ENCODE assay signal across 1 cellular context in genomic region chr3:62145086-62145757, GRCh38.
A peak's percentile ranks its signal among the peaks of the same experiment; 100 is the strongest.
TF ChIP-seq lines count a peak whose summit lies in the region.

No MANE protein-coding gene starts in this region.

TF ChIP-seq in HEK293, 187 proteins besides CTCF, POLR2A, EP300 and RAD21 (continued from another document):
- TF ChIP-seq, protein P1, sequence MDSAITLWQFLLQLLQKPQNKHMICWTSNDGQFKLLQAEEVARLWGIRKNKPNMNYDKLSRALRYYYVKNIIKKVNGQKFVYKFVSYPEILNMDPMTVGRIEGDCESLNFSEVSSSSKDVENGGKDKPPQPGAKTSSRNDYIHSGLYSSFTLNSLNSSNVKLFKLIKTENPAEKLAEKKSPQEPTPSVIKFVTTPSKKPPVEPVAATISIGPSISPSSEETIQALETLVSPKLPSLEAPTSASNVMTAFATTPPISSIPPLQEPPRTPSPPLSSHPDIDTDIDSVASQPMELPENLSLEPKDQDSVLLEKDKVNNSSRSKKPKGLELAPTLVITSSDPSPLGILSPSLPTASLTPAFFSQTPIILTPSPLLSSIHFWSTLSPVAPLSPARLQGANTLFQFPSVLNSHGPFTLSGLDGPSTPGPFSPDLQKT (IDR thresholded peaks at IDR 0.05; ENCODE audit: borderline replicate concordance, low read depth, low read length) = no peak
- TF ChIP-seq ZNF23 (tag by site-specific recombination; IDR thresholded peaks at IDR 0.05; ENCODE audit: borderline replicate concordance) (no peak), SETDB1 (IDR thresholded peaks at IDR 0.05; ENCODE audit: insufficient read length, low read length) (peak; percentile 40), ZNF394 (tag by site-specific recombination; IDR thresholded peaks at IDR 0.05; ENCODE audit: borderline replicate concordance) (no peak), WT1 (tag by site-specific recombination; IDR thresholded peaks at IDR 0.05) (no peak), ZNF747 (tag by site-specific recombination; IDR thresholded peaks at IDR 0.05) (no peak)
TF ChIP-seq in HEK293: peak in this region for 2.
